2 cellular contexts compared by ENCODE assay signal in genomic region chr6:57496251-57496650, GRCh38.
DNase-seq lines count a peak whose midpoint lies in the region; ATAC-seq, FAIRE-seq and TF ChIP-seq lines count a peak whose summit lies in the region.
"Not testable (repeated sequence)": the region's sequence is repeated elsewhere in the genome, so short reads cannot be mapped to it uniquely, and the experiment has no call there.

No MANE protein-coding gene starts in this region.

- H3K36me3 ChIP-seq in HepG2 (replicated peaks in 1 of 2; ENCODE audit: control insufficient read depth in 1 of 2, insufficient read depth in 2 of 2, low read length in 2 of 2) = not testable (repeated sequence)

- not testable (repeated sequence) for TF ChIP-seq RAD21 in HepG2 (CRISPR knock-in tag; IDR thresholded peaks at IDR 0.05)

- BruUV-seq in HepG2 (replicated peaks; lab: Mats Ljungman, UMichigan) = not testable (repeated sequence)

- TF ChIP-seq POLR2A in HepG2 (IDR thresholded peaks at IDR 0.05; ENCODE audit: insufficient read depth in 1 of 2, low read depth in 2 of 2, low read length in 2 of 2) = not testable (repeated sequence)

- CTCF ChIA-PET in HepG2 (lab: Yijun Ruan, JAX; ENCODE audit: low intra/inter-chr PET ratio, low total read pairs) = not testable (repeated sequence)

- H2AFZ ChIP-seq in HepG2 (ENCODE audit: low read length) = not testable (repeated sequence)

- peak; percentile 50 for DNase-seq in HepG2 (ENCODE audit: low spot score)

- not testable (repeated sequence) for FAIRE-seq in HepG2 (lab: Jason Lieb, UNC)

- POLR2A ChIA-PET in HepG2 (lab: Yijun Ruan, JAX) = not testable (repeated sequence)

- intact Hi-C loops in HepG2 (cut with micrococcal nuclease; ENCODE audit: unreplicated experiment) = not testable (repeated sequence)

- TF ChIP-seq EP300 in HepG2 (IDR thresholded peaks at IDR 0.05; ENCODE audit: low read depth in 2 of 2, low read length in 2 of 2); HepG2 (CRISPR knock-in tag; IDR thresholded peaks at IDR 0.05; ENCODE audit: borderline replicate concordance): not testable (repeated sequence)

- H4K20me1 ChIP-seq in HepG2 (ENCODE audit: insufficient read depth, low read length) = not testable (repeated sequence)

- not testable (repeated sequence) for H3K9me3 ChIP-seq in HepG2 (ENCODE audit: low read length)

- H3K4me1 ChIP-seq in HepG2 (ENCODE audit: insufficient read depth, low read length) = peaks cover 56% of the 10 kb centered on the region

- 82% methylated on average over 2 of the region's 2 CpGs for WGBS in HepG2 (ENCODE audit: low lambda C conversion rate)

- not testable (repeated sequence) for H3K4me3 ChIP-seq in HepG2 (replicated peaks in 1 of 3; ENCODE audit: insufficient read depth in 1 of 3, low read depth in 2 of 3, low read length in 3 of 3)

- peak overlapping the region; percentile 20; the same call in 1 of the 2 replicates for H3K4me2 ChIP-seq in HepG2 (ENCODE audit: low read depth, low read length)

- H3K79me2 ChIP-seq in HepG2 (ENCODE audit: insufficient read depth, low read length) = not testable (repeated sequence)

- in situ Hi-C loops in HepG2 (cut with HindIII; ENCODE audit: extremely low pct_ligation_motif_present, low pct_unique_long_range_greater_than_20kb) = not testable (repeated sequence)

- not testable (repeated sequence) for H3K27me3 ChIP-seq in HepG2 (ENCODE audit: control insufficient read depth in 1 of 2, insufficient read depth in 2 of 2, low read length in 2 of 2)

- not testable (repeated sequence) for H3K9ac ChIP-seq in HepG2 (ENCODE audit: insufficient read depth, low read depth, low read length)

- peak overlapping the region; percentile 79 for H3K27ac ChIP-seq in VCaP
- H3K27ac ChIP-seq in HepG2 (ENCODE audit: extremely low read length, insufficient read depth, low read length) = not testable (repeated sequence)

- TF ChIP-seq CTCF in VCaP (conservative IDR thresholded peaks at IDR 0.05); HepG2 (CRISPR knock-in tag; IDR thresholded peaks at IDR 0.05): not testable (repeated sequence)

- peak; percentile 22; the same call in 1 of the 3 replicates for ATAC-seq in HepG2

TF ChIP-seq in HepG2, 621 proteins besides CTCF, POLR2A, EP300 and RAD21:
- peak; percentile 54; the same call in 1 of the 2 replicates for TF ChIP-seq HOMEZ (CRISPR knock-in tag; IDR thresholded peaks at IDR 0.05; ENCODE audit: low read depth)
- TF ChIP-seq FOXA3 (CRISPR knock-in tag; IDR thresholded peaks at IDR 0.05) = 0 out of 2 replicates have a peak, but pooled peaks have one; percentile 10
- 0 out of 2 replicates have a peak, but pooled peaks have one; percentile 10 for TF ChIP-seq GATAD2A (CRISPR knock-in tag; IDR thresholded peaks at IDR 0.05)
- 0 out of 2 replicates have a peak, but pooled peaks have one; percentile 14 for TF ChIP-seq ZFX (CRISPR knock-in tag; IDR thresholded peaks at IDR 0.05; ENCODE audit: low read depth)
- TF ChIP-seq FOXA1 (IDR thresholded peaks at IDR 0.05) = not testable (repeated sequence)
- TF ChIP-seq FOXA1 (CRISPR knock-in tag; IDR thresholded peaks at IDR 0.05) = 0 out of 2 replicates have a peak, but pooled peaks have one; percentile 3
- peak; percentile 24; the same call in 1 of the 2 replicates for TF ChIP-seq ELF3 (CRISPR knock-in tag; IDR thresholded peaks at IDR 0.05)
- peak; percentile 20; the same call in 1 of the 2 replicates for TF ChIP-seq SAP130 (CRISPR knock-in tag; IDR thresholded peaks at IDR 0.05; ENCODE audit: low read depth)
- TF ChIP-seq ZNF644 (CRISPR knock-in tag; IDR thresholded peaks at IDR 0.05; ENCODE audit: low read depth) = 0 out of 2 replicates have a peak, but pooled peaks have one; percentile 35
TF ChIP-seq in HepG2: peak in this region for 8; not testable (repeated sequence) for 613.
